ENCODE assay signal across 16 cellular contexts in the genomic region with DNA sequence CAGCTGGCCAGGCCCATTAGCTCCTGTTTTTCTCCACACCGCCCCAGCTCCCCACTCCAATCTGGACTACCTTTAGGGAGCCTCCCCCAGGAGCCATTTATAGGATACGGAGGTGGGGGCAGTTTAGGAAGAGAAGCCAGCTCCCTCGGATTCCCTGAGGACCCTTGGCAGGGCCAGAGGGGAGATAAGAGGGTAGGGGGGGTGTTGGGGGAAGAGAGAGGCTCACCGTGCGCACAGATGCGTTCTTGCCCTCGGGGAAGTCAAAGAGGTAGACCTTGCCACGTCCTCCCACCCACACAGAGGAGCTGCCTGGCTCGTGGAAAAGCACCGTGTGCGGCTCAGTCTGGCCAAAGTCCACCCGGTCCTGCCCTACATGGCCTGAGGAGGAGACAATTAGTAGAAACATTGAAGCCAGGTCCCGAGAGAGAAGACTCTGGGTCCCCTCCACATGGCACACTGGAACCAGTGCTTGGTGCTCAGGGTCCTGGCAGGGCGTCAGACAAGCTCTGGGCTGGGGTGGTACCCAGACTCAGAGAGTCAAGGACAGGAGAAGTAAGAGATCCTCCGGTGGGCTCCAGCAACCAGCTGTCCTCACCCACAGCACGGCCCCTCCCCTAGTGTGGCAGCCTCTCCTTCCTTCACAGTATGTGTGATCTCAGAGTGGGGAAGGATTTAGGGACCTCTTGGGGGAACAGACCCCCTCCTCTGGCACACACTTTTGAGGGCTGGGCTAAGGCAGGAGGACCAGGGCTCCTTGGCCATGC. TPM values are rescaled to one million over a fixed set of nuclear protein-coding genes. Genes with fewer than 3 reads are reported as not detected.
DNase-seq lines count a peak whose midpoint lies in the region; ATAC-seq and TF ChIP-seq lines count a peak whose summit lies in the region.
"Had no signal": no experiment of that assay in that cellular context is flagged by ENCODE, and none has a peak within 500 bp of the region (broad histone marks: within the 10 kb centered on the region; RNA-seq: fewer than 3 reads in every experiment).

No MANE protein-coding gene starts in this region.

- H4K91ac ChIP-seq in mesenchymal stem cell (ENCODE audit: low read length), result no peak overlapping the region

- no peak overlapping the region for H3K4me3 Mint-ChIP-seq in activated naive CD8-positive, alpha-beta T cell treated with anti-CD3 and anti-CD28 coated beads, Interleukin-2, amount 50 U/mL, for 24 hours
- H3K4me3 Mint-ChIP-seq in endothelial cell (ENCODE audit: unreplicated experiment), result no peak overlapping the region
- H3K4me3 Mint-ChIP-seq: naive B cell had no signal

- H3K14ac ChIP-seq in mesenchymal stem cell (ENCODE audit: low read length in 2 of 2), result no peak overlapping the region

- H3K4me2 ChIP-seq in mesenchymal stem cell (ENCODE audit: low read length, poor library complexity, severe bottlenecking), result no peak overlapping the region

- no peak overlapping the region for H2BK120ac ChIP-seq in mesenchymal stem cell (ENCODE audit: low read depth, low read length)

- H2BK15ac ChIP-seq in mesenchymal stem cell (ENCODE audit: low read depth, poor library complexity, severe bottlenecking), result no peak overlapping the region

- H3K4me3 ChIP-seq in AG04450 (ENCODE audit: low read depth, low read length) (no peak overlapping the region), HEK293 (ENCODE audit: low read depth, low read length) (no peak overlapping the region), mesenchymal stem cell (ENCODE audit: insufficient read depth in 1 of 2, low read depth in 1 of 2, low read length in 2 of 2) (no peak overlapping the region)
- H3K4me3 ChIP-seq: body of pancreas, left lung had no signal

- no peaks in the 10 kb centered on the region for H3K4me1 ChIP-seq in HEK293 (ENCODE audit: control insufficient read depth, insufficient read depth, low read length)
- peaks cover 88% of the 10 kb centered on the region for H3K4me1 ChIP-seq in mesenchymal stem cell (ENCODE audit: control insufficient read depth, insufficient read depth, low read depth, low read length)
- H3K4me1 ChIP-seq: body of pancreas had no signal

- H3K9me3 ChIP-seq in AG04450 (ENCODE audit: control insufficient read depth, insufficient read depth, low read length), result no peaks in the 10 kb centered on the region
- no peaks in the 10 kb centered on the region for H3K9me3 ChIP-seq in HEK293 (ENCODE audit: control insufficient read depth, insufficient read depth, low read depth, low read length)
- H3K9me3 ChIP-seq in mesenchymal stem cell (ENCODE audit: control insufficient read depth, low read length), result no peaks in the 10 kb centered on the region
- H3K9me3 ChIP-seq: body of pancreas, left lung had no signal

- WGBS in mesenchymal stem cell, result 87% methylated on average over 13 of the region's 16 CpGs

- H3K27me3 Mint-ChIP-seq in activated naive CD8-positive, alpha-beta T cell treated with anti-CD3 and anti-CD28 coated beads, Interleukin-2, amount 50 U/mL, for 24 hours, result no peaks in the 10 kb centered on the region
- H3K27me3 Mint-ChIP-seq in endothelial cell (ENCODE audit: unreplicated experiment), result peaks cover 9% of the 10 kb centered on the region
- H3K27me3 Mint-ChIP-seq: naive B cell had no signal

- no peaks in the 10 kb centered on the region for H3K36me3 ChIP-seq in HEK293 (ENCODE audit: control insufficient read depth in 2 of 2, insufficient read depth in 1 of 2, low read length in 2 of 2)
- peaks cover 30 to 52% of the 10 kb centered on the region in 2 experiments for H3K36me3 ChIP-seq in mesenchymal stem cell (ENCODE audit: control insufficient read depth in 1 of 2, insufficient read depth in 2 of 2, low read depth in 1 of 2, low read length in 2 of 2)

- H3K27me3 ChIP-seq in AG04450 (ENCODE audit: control insufficient read depth, insufficient read depth, low read length), result no peaks in the 10 kb centered on the region
- no peaks in the 10 kb centered on the region for H3K27me3 ChIP-seq in mesenchymal stem cell (ENCODE audit: control insufficient read depth in 1 of 2, insufficient read depth in 1 of 2, low read length in 2 of 2)
- H3K27me3 ChIP-seq: body of pancreas, left lung had no signal

- H2AK5ac ChIP-seq in mesenchymal stem cell (ENCODE audit: low read length, severe bottlenecking), result peak overlapping the region; percentile 20

- H3K27ac ChIP-seq in AG04450 (ENCODE audit: low read depth, low read length), result peak overlapping the region; percentile 39
- no peak overlapping the region for H3K27ac ChIP-seq in HEK293 (ENCODE audit: extremely low read depth, low read depth, low read length)
- H3K27ac ChIP-seq in mesenchymal stem cell (ENCODE audit: low read length, poor library complexity, severe bottlenecking), result no peak overlapping the region
- H3K27ac ChIP-seq: body of pancreas, left lung had no signal

- DNase-seq in AG04450 (ENCODE audit: low read depth, low spot score) (no peak), mesenchymal stem cell (no peak), COR-L47 (lab: John Stamatoyannopoulos, UW) (no peak), endothelial cell (ENCODE audit: low spot score) (no peak), NCI-H82 treated with DMSO at 0.1 percent for 48 hours (lab: John Stamatoyannopoulos, UW; ENCODE audit: unreplicated experiment) (no peak), left cardiac atrium (no peak)
- no peak for DNase-seq in activated naive CD8-positive, alpha-beta T cell treated with anti-CD3 and anti-CD28 coated beads, Interleukin-2, amount 50 U/mL, for 24 hours
- DNase-seq: activated CD4-positive, alpha-beta T cell treated with anti-CD3 and anti-CD28 coated beads for 48 hours; body of pancreas; hippocampal formation; naive B cell; Right ventricle myocardium superior; stimulated activated CD8-positive, alpha-beta memory T cell treated with anti-CD3 and anti-CD28 coated beads, Interleukin-4, amount 100 ng/mL, for 48 hours had no signal

- CTCF ChIA-PET in AG04450 (lab: Charles Lee) (interaction anchor here (0.6 to 1.3 kb wide), 2 partner anchors 36 to 363 kb away, joined by 3 read pairs; no protein-coding TSS in a partner anchor), HEK293 (lab: Yijun Ruan, JAX) (interaction anchor here (0.9 to 2.0 kb wide), 3 partner anchors 18 to 43 kb away, joined by 3 to 4 read pairs (median 4); no protein-coding TSS in a partner anchor)

- POLR2A ChIA-PET in AG04450 (lab: Yijun Ruan, JAX), result interaction anchor here (1.3 kb wide), 1 partner anchor 11 kb away, joined by 4 read pairs; no protein-coding TSS in a partner anchor
- POLR2A ChIA-PET in HEK293 (lab: Yijun Ruan, JAX), result interaction anchor here (1.0 kb wide), 1 partner anchor 12 kb away, joined by 3 read pairs; no protein-coding TSS in a partner anchor

- intact Hi-C loops in left cardiac atrium (cut with DNase I), result no loop called here

- peak overlapping the region; percentile 10 for H2BK5ac ChIP-seq in mesenchymal stem cell (ENCODE audit: low read depth, low read length, poor library complexity, severe bottlenecking)

- H3K9ac ChIP-seq in mesenchymal stem cell (ENCODE audit: low read length), result peak overlapping the region; percentile 69

- no peak overlapping the region for H2BK12ac ChIP-seq in mesenchymal stem cell (ENCODE audit: low read length in 2 of 2)

- TF ChIP-seq CTCF in AG04450 (IDR thresholded peaks at IDR 0.05; ENCODE audit: low read depth, low read length), result no peak
- no peak for TF ChIP-seq CTCF in HEK293 (tag by site-specific recombination; IDR thresholded peaks at IDR 0.05)
- TF ChIP-seq CTCF in endothelial cell (IDR thresholded peaks at IDR 0.05; ENCODE audit: unreplicated experiment), result no peak

- H4K8ac ChIP-seq in mesenchymal stem cell (ENCODE audit: low read length), result no peak overlapping the region

- no peaks in the 10 kb centered on the region for H3K9me3 Mint-ChIP-seq in activated naive CD8-positive, alpha-beta T cell treated with anti-CD3 and anti-CD28 coated beads, Interleukin-2, amount 50 U/mL, for 24 hours
- no peaks in the 10 kb centered on the region for H3K9me3 Mint-ChIP-seq in endothelial cell (ENCODE audit: unreplicated experiment)
- H3K9me3 Mint-ChIP-seq: naive B cell had no signal

- H3K27ac Mint-ChIP-seq in activated naive CD8-positive, alpha-beta T cell treated with anti-CD3 and anti-CD28 coated beads, Interleukin-2, amount 50 U/mL, for 24 hours, result peak overlapping the region; percentile 83
- H3K27ac Mint-ChIP-seq in endothelial cell (ENCODE audit: unreplicated experiment), result no peak overlapping the region

- peaks cover 8% of the 10 kb centered on the region for H3K79me1 ChIP-seq in mesenchymal stem cell (replicated peaks; ENCODE audit: low read length, poor library complexity, severe bottlenecking)

- H3K18ac ChIP-seq in mesenchymal stem cell (ENCODE audit: low read depth in 1 of 2, low read length in 2 of 2), result no peak overlapping the region

- ATAC-seq in activated naive CD8-positive, alpha-beta T cell treated with anti-CD3 and anti-CD28 coated beads, Interleukin-2, amount 50 U/mL, for 24 hours, result no peak
- no peak for ATAC-seq in left cardiac atrium
- ATAC-seq: body of pancreas, left lung had no signal

- peaks cover 73% of the 10 kb centered on the region for H3K4me1 Mint-ChIP-seq in activated naive CD8-positive, alpha-beta T cell treated with anti-CD3 and anti-CD28 coated beads, Interleukin-2, amount 50 U/mL, for 24 hours
- H3K4me1 Mint-ChIP-seq in endothelial cell (ENCODE audit: unreplicated experiment), result peaks cover 32% of the 10 kb centered on the region

- H3K4ac ChIP-seq in mesenchymal stem cell (ENCODE audit: low read depth in 1 of 2, low read length in 2 of 2), result no peak overlapping the region

- H2AFZ ChIP-seq in mesenchymal stem cell (ENCODE audit: low read depth, low read length), result no peak overlapping the region

- no peak overlapping the region for H3K23ac ChIP-seq in mesenchymal stem cell (ENCODE audit: low read length in 2 of 2)

- H3K36me3 Mint-ChIP-seq in activated naive CD8-positive, alpha-beta T cell treated with anti-CD3 and anti-CD28 coated beads, Interleukin-2, amount 50 U/mL, for 24 hours (ENCODE audit: low read depth), result peaks cover 61% of the 10 kb centered on the region
- H3K36me3 Mint-ChIP-seq in endothelial cell (ENCODE audit: low read depth, unreplicated experiment), result peaks cover 25% of the 10 kb centered on the region

RNA-seq across cellular contexts. Expression of a gene that starts 15.0 kb away (rescaled TPM):
- 7.5 and 11.4 TPM in 2 replicates for polyA plus RNA-seq in AG04450 (2011; rRNA removed)
- polyA minus RNA-seq in AG04450 (2011; rRNA and poly(A)+ RNA removed), result 12.9 and 16.0 TPM in 2 replicates
- 0.94 TPM for polyA plus RNA-seq in mesenchymal stem cell (2013, experiment 1 of 2)
- polyA plus RNA-seq in mesenchymal stem cell (2013, experiment 2 of 2), result 1.1 TPM
- total RNA-seq in endothelial cell (ENCODE audit: unreplicated experiment), result 41.4 TPM
- total RNA-seq in left cardiac atrium, result 1 to 10 TPM; 1.8 to 1.9 TPM

RNA-seq across cellular contexts. Expression of a gene that starts 42.2 kb away (rescaled TPM):
- 76.6 and 82.8 TPM in 2 replicates for polyA plus RNA-seq in AG04450 (2011; rRNA removed)
- 50.3 and 74.2 TPM in 2 replicates for polyA minus RNA-seq in AG04450 (2011; rRNA and poly(A)+ RNA removed)
- 26.3 TPM for polyA plus RNA-seq in mesenchymal stem cell (2013, experiment 1 of 2)
- polyA plus RNA-seq in mesenchymal stem cell (2013, experiment 2 of 2), result 25.3 TPM
- total RNA-seq in endothelial cell (ENCODE audit: unreplicated experiment) (79.9 TPM), left cardiac atrium (10 to 100 TPM; 39.0 to 43.5 TPM)

RNA-seq across cellular contexts. Expression of a gene that starts 51.3 kb away (rescaled TPM):
- 0.09 and 0.14 TPM in 2 replicates for polyA plus RNA-seq in AG04450 (2011; rRNA removed)
- 0.23 and 0.35 TPM in 2 replicates for polyA minus RNA-seq in AG04450 (2011; rRNA and poly(A)+ RNA removed)
- 0.08 TPM for polyA plus RNA-seq in mesenchymal stem cell (2013, experiment 1 of 2)
- 0.07 TPM for polyA plus RNA-seq in mesenchymal stem cell (2013, experiment 2 of 2)
- total RNA-seq in endothelial cell (ENCODE audit: unreplicated experiment) (0.82 TPM), left cardiac atrium (1 to 10 TPM in 1 of 2 donors, under 1 TPM in 1; 0.29 to 1.8 TPM)
- total RNA-seq: T-helper 2 cell treated with Interferon-gamma antibody and Interleukin-4, amounts not matched to agents 100 ng/mL and 5 ng/mL, for 36 hours had no signal

Comparison
In these comparisons a context has a peak if more than half of its experiments do, and no peak if none do; other contexts are left out.
1. RNA of a gene that starts 15.0 kb away (total RNA-seq): 41.4 TPM in endothelial cell (single experiment); 1.8 to 1.9 TPM in left cardiac atrium; every median in the first group is over 10 times any median in the second.